Comparison of ENCODE assay signal across 2 cellular contexts in genomic region chr17:2450016-2450650, GRCh38.
TF ChIP-seq lines count a peak whose summit lies in the region.

No MANE protein-coding gene starts in this region.

TF ChIP-seq in SK-N-SH, 30 proteins besides CTCF, POLR2A, EP300 and RAD21 (continued from another document):
- TF ChIP-seq, protein P1, sequence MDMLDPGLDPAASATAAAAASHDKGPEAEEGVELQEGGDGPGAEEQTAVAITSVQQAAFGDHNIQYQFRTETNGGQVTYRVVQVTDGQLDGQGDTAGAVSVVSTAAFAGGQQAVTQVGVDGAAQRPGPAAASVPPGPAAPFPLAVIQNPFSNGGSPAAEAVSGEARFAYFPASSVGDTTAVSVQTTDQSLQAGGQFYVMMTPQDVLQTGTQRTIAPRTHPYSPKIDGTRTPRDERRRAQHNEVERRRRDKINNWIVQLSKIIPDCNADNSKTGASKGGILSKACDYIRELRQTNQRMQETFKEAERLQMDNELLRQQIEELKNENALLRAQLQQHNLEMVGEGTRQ (IDR thresholded peaks at IDR 0.05; ENCODE audit: borderline replicate concordance, low read depth, low read length) = no peak
- TF ChIP-seq FOXJ3 (CRISPR knock-in tag; IDR thresholded peaks at IDR 0.05) = no peak
- TF ChIP-seq RCOR1 (IDR thresholded peaks at IDR 0.05; ENCODE audit: low read length) = no peak
- TF ChIP-seq GATA2 (CRISPR knock-in tag; IDR thresholded peaks at IDR 0.05) = no peak
- no peak for TF ChIP-seq YY1 (IDR thresholded peaks at IDR 0.05; ENCODE audit: low read depth)
- TF ChIP-seq FOXM1 (IDR thresholded peaks at IDR 0.05; ENCODE audit: low read depth) = no peak
- no peak for TF ChIP-seq NRF1 (IDR thresholded peaks at IDR 0.05; ENCODE audit: low read depth, low read length)
- no peak for TF ChIP-seq IRF3 (IDR thresholded peaks at IDR 0.05; ENCODE audit: low read depth, low read length)
- no peak for TF ChIP-seq POLR2AphosphoS5 (IDR thresholded peaks at IDR 0.05; ENCODE audit: low read depth, low read length)
- no peak for TF ChIP-seq TEAD4 (IDR thresholded peaks at IDR 0.05; ENCODE audit: borderline replicate concordance, insufficient read depth)

TF ChIP-seq in SK-N-SH treated with all-trans-retinoic acid at 6 μM for 48 hours, 23 proteins besides CTCF, POLR2A, EP300 and RAD21 (continued from another document):
- TF ChIP-seq CREB5 (CRISPR knock-in tag; IDR thresholded peaks at IDR 0.05; ENCODE audit: low read depth) = no peak
- TF ChIP-seq, protein P2, sequence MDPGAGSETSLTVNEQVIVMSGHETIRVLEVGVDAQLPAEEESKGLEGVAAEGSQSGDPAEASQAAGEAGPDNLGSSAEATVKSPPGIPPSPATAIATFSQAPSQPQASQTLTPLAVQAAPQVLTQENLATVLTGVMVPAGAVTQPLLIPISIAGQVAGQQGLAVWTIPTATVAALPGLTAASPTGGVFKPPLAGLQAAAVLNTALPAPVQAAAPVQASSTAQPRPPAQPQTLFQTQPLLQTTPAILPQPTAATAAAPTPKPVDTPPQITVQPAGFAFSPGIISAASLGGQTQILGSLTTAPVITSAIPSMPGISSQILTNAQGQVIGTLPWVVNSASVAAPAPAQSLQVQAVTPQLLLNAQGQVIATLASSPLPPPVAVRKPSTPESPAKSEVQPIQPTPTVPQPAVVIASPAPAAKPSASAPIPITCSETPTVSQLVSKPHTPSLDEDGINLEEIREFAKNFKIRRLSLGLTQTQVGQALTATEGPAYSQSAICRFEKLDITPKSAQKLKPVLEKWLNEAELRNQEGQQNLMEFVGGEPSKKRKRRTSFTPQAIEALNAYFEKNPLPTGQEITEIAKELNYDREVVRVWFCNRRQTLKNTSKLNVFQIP (CRISPR knock-in tag; IDR thresholded peaks at IDR 0.05; ENCODE audit: borderline replicate concordance, low read depth) = no peak
- TF ChIP-seq RARB (CRISPR knock-in tag; IDR thresholded peaks at IDR 0.05) = no peak
- no peak for TF ChIP-seq ESRRG (CRISPR knock-in tag; IDR thresholded peaks at IDR 0.05)
- no peak for TF ChIP-seq BACH2 (CRISPR knock-in tag; IDR thresholded peaks at IDR 0.05; ENCODE audit: borderline replicate concordance)
- TF ChIP-seq, protein P3, sequence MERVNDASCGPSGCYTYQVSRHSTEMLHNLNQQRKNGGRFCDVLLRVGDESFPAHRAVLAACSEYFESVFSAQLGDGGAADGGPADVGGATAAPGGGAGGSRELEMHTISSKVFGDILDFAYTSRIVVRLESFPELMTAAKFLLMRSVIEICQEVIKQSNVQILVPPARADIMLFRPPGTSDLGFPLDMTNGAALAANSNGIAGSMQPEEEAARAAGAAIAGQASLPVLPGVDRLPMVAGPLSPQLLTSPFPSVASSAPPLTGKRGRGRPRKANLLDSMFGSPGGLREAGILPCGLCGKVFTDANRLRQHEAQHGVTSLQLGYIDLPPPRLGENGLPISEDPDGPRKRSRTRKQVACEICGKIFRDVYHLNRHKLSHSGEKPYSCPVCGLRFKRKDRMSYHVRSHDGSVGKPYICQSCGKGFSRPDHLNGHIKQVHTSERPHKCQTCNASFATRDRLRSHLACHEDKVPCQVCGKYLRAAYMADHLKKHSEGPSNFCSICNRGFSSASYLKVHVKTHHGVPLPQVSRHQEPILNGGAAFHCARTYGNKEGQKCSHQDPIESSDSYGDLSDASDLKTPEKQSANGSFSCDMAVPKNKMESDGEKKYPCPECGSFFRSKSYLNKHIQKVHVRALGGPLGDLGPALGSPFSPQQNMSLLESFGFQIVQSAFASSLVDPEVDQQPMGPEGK (CRISPR knock-in tag; IDR thresholded peaks at IDR 0.05; ENCODE audit: borderline replicate concordance) = no peak
- no peak for TF ChIP-seq TCF4 (CRISPR knock-in tag; IDR thresholded peaks at IDR 0.05; ENCODE audit: borderline replicate concordance)
- TF ChIP-seq SNAI2 (CRISPR knock-in tag; IDR thresholded peaks at IDR 0.05) = no peak
- no peak for TF ChIP-seq GLIS3 (CRISPR knock-in tag; IDR thresholded peaks at IDR 0.05)
